1 cellular context compared by ENCODE assay signal in genomic region chr22:36741204-36741793, GRCh38.
TF ChIP-seq lines count a peak whose summit lies in the region.

No MANE protein-coding gene starts in this region.

TF ChIP-seq in K562, 482 proteins besides CTCF, POLR2A, EP300 and RAD21 (continues in another document):
- TF ChIP-seq MTA2 (IDR thresholded peaks at IDR 0.05; ENCODE audit: low read depth) (no peak), KAT2B (IDR thresholded peaks at IDR 0.05; ENCODE audit: low read depth, low read length) (no peak), ZNF143 (CRISPR knock-in tag; IDR thresholded peaks at IDR 0.05) (peak; percentile 80), USF2 (CRISPR knock-in tag; IDR thresholded peaks at IDR 0.05) (peak; percentile 94), RBM25 (IDR thresholded peaks at IDR 0.05; ENCODE audit: low read depth, low read length, severe bottlenecking) (peak; percentile 48), ZEB2 (IDR thresholded peaks at IDR 0.05) (no peak), ZBTB49 (CRISPR knock-in tag; IDR thresholded peaks at IDR 0.05; ENCODE audit: borderline replicate concordance) (no peak), TOE1 (IDR thresholded peaks at IDR 0.05; ENCODE audit: borderline replicate concordance) (peak; percentile 94), TOE1 (CRISPR knock-in tag; IDR thresholded peaks at IDR 0.05; ENCODE audit: borderline replicate concordance, low read depth) (no peak), ZNF280B (CRISPR knock-in tag; IDR thresholded peaks at IDR 0.05) (no peak), EHMT2 (IDR thresholded peaks at IDR 0.05) (0 out of 2 replicates have a peak, but pooled peaks have one; percentile 30), ZBTB40 (IDR thresholded peaks at IDR 0.05) (peak; percentile 98), ZBTB40 (CRISPR knock-in tag; IDR thresholded peaks at IDR 0.05) (peak; percentile 93), SPI1 (IDR thresholded peaks at IDR 0.05; ENCODE audit: borderline replicate concordance, low read depth, low read length) (peak; percentile 61), EWSR1 (IDR thresholded peaks at IDR 0.05; ENCODE audit: borderline replicate concordance, low read depth, partially characterized antibody) (no peak), HCFC1 (IDR thresholded peaks at IDR 0.05; ENCODE audit: low read depth, low read length) (peak; percentile 86), U2AF2 (optimal IDR thresholded peaks at IDR 0.05; ENCODE audit: low read depth, low read length) (no peak), CREM (IDR thresholded peaks at IDR 0.05; ENCODE audit: low read depth) (peak; percentile 58), NRF1 (conservative IDR thresholded peaks at IDR 0.05 in 1 of 2, IDR thresholded peaks at IDR 0.05 in 1 of 2) (0 out of 4 replicates have a peak, but pooled peaks of 1 of the 2 experiments have one; percentile 11), KLF6 (CRISPR knock-in tag; IDR thresholded peaks at IDR 0.05; ENCODE audit: borderline replicate concordance) (no peak), CBFA2T2 (conservative IDR thresholded peaks at IDR 0.05) (peak; percentile 40), NFXL1 (CRISPR knock-in tag; IDR thresholded peaks at IDR 0.05) (no peak), KDM1A (IDR thresholded peaks at IDR 0.05) (no peak), ZNF507 (tag; conservative IDR thresholded peaks at IDR 0.05) (no peak), ELF1 (tag; IDR thresholded peaks at IDR 0.05) (peak; percentile 21; the same call in 1 of the 2 replicates), TFE3 (CRISPR knock-in tag; IDR thresholded peaks at IDR 0.05) (peak; percentile 95), SRSF7 (optimal IDR thresholded peaks at IDR 0.05; ENCODE audit: low read depth, low read length) (no peak), ZBED1 (IDR thresholded peaks at IDR 0.05) (no peak), FOS (IDR thresholded peaks at IDR 0.05; ENCODE audit: extremely low read depth, insufficient read length) (peak; percentile 65), ZNF239 (CRISPR knock-in tag; IDR thresholded peaks at IDR 0.05) (no peak), ATF1 (CRISPR knock-in tag; IDR thresholded peaks at IDR 0.05) (no peak), ATF1 (tag; IDR thresholded peaks at IDR 0.05) (peak; percentile 57), STAG1 (CRISPR knock-in tag; IDR thresholded peaks at IDR 0.05; ENCODE audit: borderline replicate concordance) (no peak), ATF6 (CRISPR knock-in tag; IDR thresholded peaks at IDR 0.05) (no peak), ZFP36 (IDR thresholded peaks at IDR 0.05; ENCODE audit: low read depth, low read length, partially characterized antibody) (no peak), ZNF592 (IDR thresholded peaks at IDR 0.05) (no peak), RAD51 (IDR thresholded peaks at IDR 0.05; ENCODE audit: borderline replicate concordance, low read depth) (peak; percentile 91), MLLT1 (IDR thresholded peaks at IDR 0.05) (no peak)
